ENCODE assay signal across 12 cellular contexts in genomic region chr16:69073181-69073669, GRCh38. TPM values are rescaled to one million over a fixed set of nuclear protein-coding genes. Genes with fewer than 3 reads are reported as not detected.
DNase-seq lines count a peak whose midpoint lies in the region; ATAC-seq and TF ChIP-seq lines count a peak whose summit lies in the region.
"Had no signal": no experiment of that assay in that cellular context is flagged by ENCODE, and none has a peak within 500 bp of the region (broad histone marks: within the 10 kb centered on the region; RNA-seq: fewer than 3 reads in every experiment).

No MANE protein-coding gene starts in this region.

- H3K27ac Mint-ChIP-seq in T-helper 17 cell = no peak overlapping the region
- H3K27ac Mint-ChIP-seq: activated naive CD4-positive, alpha-beta T cell treated with anti-CD3 and anti-CD28 coated beads for 36 hours had no signal

- H3K27ac ChIP-seq in AG04450 (ENCODE audit: low read depth, low read length) (peak overlapping the region; percentile 53), brain microvascular endothelial cell (peak overlapping the region; percentile 31)
- H3K27ac ChIP-seq: C4-2B had no signal

- no peaks in the 10 kb centered on the region for H3K36me3 ChIP-seq in brain microvascular endothelial cell (replicated peaks)

- ATAC-seq in GM21515 (IDR thresholded peaks at IDR 0.05; ENCODE audit: unreplicated experiment) (no peak), T-helper 17 cell (no peak), GM18868 (IDR thresholded peaks at IDR 0.05; ENCODE audit: unreplicated experiment) (no peak)

- TF ChIP-seq CTCF in AG04450 (IDR thresholded peaks at IDR 0.05; ENCODE audit: low read depth, low read length) (no peak), brain microvascular endothelial cell (IDR thresholded peaks at IDR 0.05; ENCODE audit: low read depth, low read length, missing control alignments) (no peak)

- H3K9me3 ChIP-seq in AG04450 (ENCODE audit: control insufficient read depth, insufficient read depth, low read length) (no peaks in the 10 kb centered on the region), T-helper 17 cell (ENCODE audit: control insufficient read depth, low read length, poor library complexity, severe bottlenecking) (no peaks in the 10 kb centered on the region)

- no peak overlapping the region for H3K4me3 ChIP-seq in AG04450 (ENCODE audit: low read depth, low read length)
- no peak overlapping the region for H3K4me3 ChIP-seq in brain microvascular endothelial cell (ENCODE audit: low read depth, low read length)

- H3K36me3 Mint-ChIP-seq in T-helper 17 cell (ENCODE audit: low read depth) = peaks cover 2% of the 10 kb centered on the region

- H3K27me3 Mint-ChIP-seq in T-helper 17 cell = no peaks in the 10 kb centered on the region

- POLR2A ChIA-PET in AG04450 (lab: Yijun Ruan, JAX) = interaction anchor here (0.6 to 1.1 kb wide), 2 partner anchors 155 to 163 kb away, joined by 3 to 5 read pairs; no protein-coding TSS in a partner anchor

- CTCF ChIA-PET in AG04450 (lab: Charles Lee) = interaction anchor here (0.5 to 1.5 kb wide), 2 partner anchors 134 to 226 kb away, joined by 3 to 7 read pairs; no protein-coding TSS in a partner anchor

- in situ Hi-C loops in brain microvascular endothelial cell (cut with HindIII; ENCODE audit: low pct_ligation_motif_present, low sequenced_read_pairs) = no loop called here

- no peaks in the 10 kb centered on the region for H3K27me3 ChIP-seq in AG04450 (ENCODE audit: control insufficient read depth, insufficient read depth, low read length)
- H3K27me3 ChIP-seq in brain microvascular endothelial cell (replicated peaks) = no peaks in the 10 kb centered on the region

- no peak overlapping the region for H3K4me3 Mint-ChIP-seq in T-helper 17 cell
- H3K4me3 Mint-ChIP-seq: activated naive CD4-positive, alpha-beta T cell treated with anti-CD3 and anti-CD28 coated beads for 36 hours had no signal

- DNase-seq in AG04450 (ENCODE audit: low read depth, low spot score) (no peak), HT1080 (ENCODE audit: low read depth) (peak; percentile 96), brain microvascular endothelial cell (peak; percentile 80), kidney tubule cell (ENCODE audit: low spot score) (peak; percentile 99), T-helper 17 cell (no peak)
- DNase-seq in activated CD4-positive, CD25-positive, alpha-beta regulatory T cell (lab: John Stamatoyannopoulos, UW) = no peak
- DNase-seq: activated naive CD4-positive, alpha-beta T cell treated with anti-CD3 and anti-CD28 coated beads for 36 hours; NCI-H1105 treated with DMSO at 0.1 percent for 48 hours; T-helper 9 cell had no signal

- H3K4me1 Mint-ChIP-seq in T-helper 17 cell = peaks cover 2% of the 10 kb centered on the region

RNA-seq across cellular contexts. Expression of gene HAS3, which starts 32.2 kb away (rescaled TPM):
- polyA plus RNA-seq in AG04450 (2011; rRNA removed) = 0.62 and 0.92 TPM in 2 replicates
- polyA minus RNA-seq in AG04450 (2011; rRNA and poly(A)+ RNA removed) = 0.97 and 1.2 TPM in 2 replicates
- 3.4 and 4.1 TPM in 2 replicates for total RNA-seq in HT1080 (2014; rRNA removed; shearing (Covaris generic))
- 3.9 and 4.1 TPM in 2 replicates for polyA plus RNA-seq in HT1080 (2015; cell fraction: cytosol; rRNA removed)
- polyA plus RNA-seq in HT1080 (2015; cell fraction: nucleus; rRNA removed) = 6.0 and 7.9 TPM in 2 replicates
- 1 to 10 TPM; 3.0 to 3.5 TPM for total RNA-seq in T-helper 17 cell

RNA-seq across cellular contexts. Expression of gene CHTF8, which starts 59.2 kb away (rescaled TPM):
- 84.8 and 112 TPM in 2 replicates for polyA plus RNA-seq in AG04450 (2011; rRNA removed)
- 126 and 158 TPM in 2 replicates for polyA minus RNA-seq in AG04450 (2011; rRNA and poly(A)+ RNA removed)
- total RNA-seq in HT1080 (2014; rRNA removed; shearing (Covaris generic)) = 51.6 and 191 TPM in 2 replicates
- polyA plus RNA-seq in HT1080 (2015; cell fraction: cytosol; rRNA removed) = 167 and 179 TPM in 2 replicates
- polyA plus RNA-seq in HT1080 (2015; cell fraction: nucleus; rRNA removed) = 165 and 182 TPM in 2 replicates
- 10 to 100 TPM; 66.1 to 68.5 TPM for total RNA-seq in T-helper 17 cell

RNA-seq across cellular contexts. Expression of gene UTP4, which starts 59.2 kb away (rescaled TPM):
- 54.2 and 54.3 TPM in 2 replicates for polyA plus RNA-seq in AG04450 (2011; rRNA removed)
- polyA minus RNA-seq in AG04450 (2011; rRNA and poly(A)+ RNA removed) = 69.9 and 104 TPM in 2 replicates
- 42.4 and 72.3 TPM in 2 replicates for total RNA-seq in HT1080 (2014; rRNA removed; shearing (Covaris generic))
- polyA plus RNA-seq in HT1080 (2015; cell fraction: cytosol; rRNA removed) = 93.7 and 97.9 TPM in 2 replicates
- 155 and 166 TPM in 2 replicates for polyA plus RNA-seq in HT1080 (2015; cell fraction: nucleus; rRNA removed)
- 10 to 100 TPM; 29.4 to 47.2 TPM for total RNA-seq in T-helper 17 cell

Comparison
In these comparisons a context has a peak if more than half of its experiments do, and no peak if none do; other contexts are left out.
1. DNase-seq: peak in HT1080 (single experiment), brain microvascular endothelial cell (single experiment) and kidney tubule cell (single experiment); none in AG04450 (single experiment), activated CD4-positive, CD25-positive, alpha-beta regulatory T cell (0 of 4) and T-helper 17 cell (0 of 3).